In the genomic region with DNA sequence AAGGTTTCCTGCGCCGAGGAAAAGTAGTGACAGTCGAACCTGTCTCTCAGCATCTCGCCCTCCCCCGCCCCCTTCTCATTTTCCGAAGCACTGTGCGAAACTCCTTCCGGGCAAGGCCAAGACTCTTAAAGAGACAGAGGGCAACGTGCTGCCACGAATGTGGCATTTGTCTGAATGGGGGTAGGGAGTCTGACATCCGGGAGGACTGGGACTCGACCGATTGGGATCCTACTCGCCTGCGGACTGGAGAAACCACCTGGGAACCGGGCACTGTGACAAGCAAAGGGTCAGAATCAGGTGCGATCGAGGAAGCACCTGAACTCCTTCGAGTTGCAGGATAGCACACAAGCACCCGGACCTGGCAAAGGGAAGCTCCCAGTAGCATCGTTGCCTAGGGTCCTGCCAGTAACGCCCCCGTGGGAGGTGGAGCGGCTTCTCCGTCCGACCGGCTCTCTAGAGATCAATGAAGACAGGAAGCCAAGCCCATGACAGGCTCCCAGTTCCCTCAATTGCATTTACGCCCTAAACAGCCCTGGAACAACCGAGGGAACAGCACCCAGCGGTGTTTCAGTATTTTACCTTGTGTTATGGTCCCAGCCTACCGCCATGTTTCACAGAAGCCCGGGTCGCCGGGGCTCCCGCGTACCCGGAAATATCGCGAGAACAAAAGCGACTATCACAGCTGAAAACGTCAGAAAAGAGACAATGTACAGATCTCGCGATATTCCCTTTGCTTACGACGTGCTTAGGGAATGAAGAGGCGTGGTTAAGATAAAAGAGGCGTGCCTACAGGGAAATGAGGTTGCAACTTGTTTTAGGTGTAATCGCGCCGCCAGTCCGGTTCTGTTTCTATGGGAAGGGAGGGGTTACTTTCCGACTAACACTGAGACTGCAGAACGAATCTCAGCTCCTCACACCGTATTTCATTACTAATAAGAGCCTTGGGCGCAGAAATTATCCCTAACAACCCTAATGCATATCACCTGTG, we compare ENCODE assay signal across 8 cellular contexts. TPM values are rescaled to one million over a fixed set of nuclear protein-coding genes. Genes with fewer than 3 reads are reported as not detected.
DNase-seq lines count a peak whose midpoint lies in the region; ATAC-seq and TF ChIP-seq lines count a peak whose summit lies in the region.

A gene with protein sequence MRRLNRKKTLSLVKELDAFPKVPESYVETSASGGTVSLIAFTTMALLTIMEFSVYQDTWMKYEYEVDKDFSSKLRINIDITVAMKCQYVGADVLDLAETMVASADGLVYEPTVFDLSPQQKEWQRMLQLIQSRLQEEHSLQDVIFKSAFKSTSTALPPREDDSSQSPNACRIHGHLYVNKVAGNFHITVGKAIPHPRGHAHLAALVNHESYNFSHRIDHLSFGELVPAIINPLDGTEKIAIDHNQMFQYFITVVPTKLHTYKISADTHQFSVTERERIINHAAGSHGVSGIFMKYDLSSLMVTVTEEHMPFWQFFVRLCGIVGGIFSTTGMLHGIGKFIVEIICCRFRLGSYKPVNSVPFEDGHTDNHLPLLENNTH (minus strand): TSS at position 637 of the 988 bp plus-strand sequence. CDS start 9,539 bp downstream, outside the sequence.

- WGBS in tibial nerve, 2 donors, result 0 to 1% methylated on average over 46 to 48 of the region's 55 CpGs

- H3K4me1 ChIP-seq in adipocyte (ENCODE audit: control insufficient read depth, insufficient read depth, low read length), result peaks cover 12% of the 10 kb centered on the region
- peaks cover 9% of the 10 kb centered on the region for H3K4me1 ChIP-seq in cardiac muscle cell (ENCODE audit: low read depth)
- H3K4me1 ChIP-seq in parathyroid adenoma, result peaks cover 5% of the 10 kb centered on the region
- peaks cover 0 to 22% (median 3%) of the 10 kb centered on the region in 4 donors for H3K4me1 ChIP-seq in tibial nerve

- no peaks in the 10 kb centered on the region for H3K27me3 ChIP-seq in adipocyte (replicated peaks; ENCODE audit: control insufficient read depth, insufficient read depth, low read length)
- no peaks in the 10 kb centered on the region for H3K27me3 ChIP-seq in cardiac muscle cell
- H3K27me3 ChIP-seq in parathyroid adenoma (ENCODE audit: control insufficient read depth, insufficient read depth, low read length), result no peaks in the 10 kb centered on the region
- H3K27me3 ChIP-seq in tibial nerve, result no peaks in the 10 kb centered on the region

- H3K9ac ChIP-seq in adipocyte (ENCODE audit: low read length) (peak within 1 kb of the TSS; percentile 97), parathyroid adenoma (peak within 1 kb of the TSS; percentile 73)

- H3K4me3 ChIP-seq in GM12875 (ENCODE audit: low read depth, low read length), result peak within 1 kb of the TSS; percentile 86
- peak within 1 kb of the TSS; percentile 100 for H3K4me3 ChIP-seq in adipocyte (ENCODE audit: low read length)
- H3K4me3 ChIP-seq in cardiac muscle cell, result peak within 1 kb of the TSS; percentile 80
- peak within 1 kb of the TSS; percentile 96 for H3K4me3 ChIP-seq in parathyroid adenoma (ENCODE audit: low read depth, low read length)
- peak within 1 kb of the TSS; percentile 54 to 94 (median 80) for H3K4me3 ChIP-seq in tibial nerve

- TF ChIP-seq CTCF in GM12875 (IDR thresholded peaks at IDR 0.05; ENCODE audit: borderline replicate concordance, insufficient read depth, low read depth, low read length) (no peak), cardiac muscle cell (IDR thresholded peaks at IDR 0.05; ENCODE audit: low read depth, low read length) (no peak), parathyroid adenoma (IDR thresholded peaks at IDR 0.05) (no peak), tibial nerve (IDR thresholded peaks at IDR 0.05) (peak in 1 of 5 experiments; percentile 9)

- DNase-seq in NCI-H1436 (lab: John Stamatoyannopoulos, UW) (peak; percentile 99), T follicular helper cell (ENCODE audit: low read depth) (peak; percentile 89), adipocyte (ENCODE audit: low read depth) (peak; percentile 100), cardiac muscle cell (ENCODE audit: low read depth in 1 of 2, low spot score in 1 of 2) (peak; percentile 99), tibial nerve (ENCODE audit: low spot score in 2 of 2) (peak; percentile 81 to 96)

- H3K36me3 ChIP-seq in adipocyte (ENCODE audit: control insufficient read depth, insufficient read depth, low read length, severe bottlenecking) (no peaks in the 10 kb centered on the region), cardiac muscle cell (no peaks in the 10 kb centered on the region), parathyroid adenoma (ENCODE audit: control insufficient read depth, insufficient read depth, low read length) (no peaks in the 10 kb centered on the region), tibial nerve (peaks cover 0 to 8% (median 0%) of the 10 kb centered on the region in 3 donors)

- H3K79me2 ChIP-seq in parathyroid adenoma, result peaks cover 4% of the 10 kb centered on the region

- H3K9me3 ChIP-seq in adipocyte (ENCODE audit: control insufficient read depth, low read length), result no peaks in the 10 kb centered on the region
- no peaks in the 10 kb centered on the region for H3K9me3 ChIP-seq in cardiac muscle cell (ENCODE audit: low read depth)
- no peaks in the 10 kb centered on the region for H3K9me3 ChIP-seq in parathyroid adenoma (ENCODE audit: control insufficient read depth, low read length)
- H3K9me3 ChIP-seq in tibial nerve, result no peaks in the 10 kb centered on the region

- peak within 1 kb of the TSS; percentile 95 for H2AFZ ChIP-seq in parathyroid adenoma

- peak; percentile 98 for ATAC-seq in HG02798 (IDR thresholded peaks at IDR 0.05; ENCODE audit: poor library complexity, unreplicated experiment)

- H3K4me2 ChIP-seq in parathyroid adenoma (ENCODE audit: low read length), result peak within 1 kb of the TSS; percentile 68

- TF ChIP-seq EP300 in tibial nerve (IDR thresholded peaks at IDR 0.05), result peak; percentile 69 to 76

- TF ChIP-seq POLR2A in tibial nerve (IDR thresholded peaks at IDR 0.05), result peak in 1 of 2 donors; percentile 55

- H3K27ac ChIP-seq in cardiac muscle cell (peak within 1 kb of the TSS; percentile 95), parathyroid adenoma (peak within 1 kb of the TSS; percentile 89), tibial nerve (peak within 1 kb of the TSS; percentile 76 to 94 (median 85))

RNA-seq across cellular contexts. Expression of the gene that starts here (rescaled TPM):
- total RNA-seq in cardiac muscle cell (33.0 and 44.4 TPM in 2 replicates), tibial nerve (10 to 100 TPM; 20.7 to 41.1 (median 28.7) TPM)
- polyA plus RNA-seq in cardiac muscle cell, result 116 and 130 TPM in 2 replicates

Comparison
In these comparisons a context has a peak if more than half of its experiments do, and no peak if none do; other contexts are left out.
1. Peak in every context shown above with its lines: DNase-seq, ATAC-seq, H3K4me3 ChIP-seq and H3K27ac ChIP-seq.